In the genomic region with DNA sequence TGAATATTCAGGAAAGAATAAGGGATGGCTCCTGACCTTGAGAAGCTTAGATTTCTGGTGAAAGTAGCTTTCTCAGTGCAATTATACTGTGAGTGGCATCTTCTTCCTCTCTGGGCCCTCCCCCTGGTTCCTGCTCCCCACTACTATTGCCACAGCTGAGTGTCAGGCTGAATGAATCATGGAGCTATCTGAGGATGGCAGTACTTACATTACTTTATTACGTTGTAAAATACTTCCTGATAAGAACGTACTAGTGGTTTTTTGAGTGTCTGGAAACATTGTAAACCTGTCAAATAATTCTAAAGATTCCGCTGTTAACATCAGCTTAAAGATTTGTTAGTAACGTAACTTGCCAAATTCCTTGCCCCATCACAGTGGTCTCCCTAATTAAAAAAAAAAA, we compare ENCODE assay signal across 12 cellular contexts. TPM values are rescaled to one million over a fixed set of nuclear protein-coding genes. Genes with fewer than 3 reads are reported as not detected.
DNase-seq lines count a peak whose midpoint lies in the region; ATAC-seq and TF ChIP-seq lines count a peak whose summit lies in the region.
"Had no signal": no experiment of that assay in that cellular context is flagged by ENCODE, and none has a peak within 500 bp of the region (broad histone marks: within the 10 kb centered on the region; RNA-seq: fewer than 3 reads in every experiment).

No MANE protein-coding gene starts in this region.

- intact Hi-C loops in activated T-helper 1 cell treated with anti-CD3 and anti-CD28 coated beads, Interleukin-12 subunit alpha, Interleukin-12 subunit beta, Interleukin-2, Interleukin-4 antibody, amounts not matched to agents 30 ng/mL and 10 ng/mL and 1 ng/mL, durations not matched to agents 14 hours and 24 hours and 36 hours (cut with micrococcal nuclease): no loop called here
- intact Hi-C loops in left colon (cut with DNase I, micrococcal nuclease) (no loop called here), esophagus squamous epithelium (cut with DNase I) (no loop called here)

- no peaks in the 10 kb centered on the region for H3K9me3 ChIP-seq in esophagus squamous epithelium

- H3K9me3 Mint-ChIP-seq in activated T-helper 1 cell treated with anti-CD3 and anti-CD28 coated beads, Interleukin-12 subunit alpha, Interleukin-12 subunit beta, Interleukin-2, Interleukin-4 antibody, amounts not matched to agents 30 ng/mL and 10 ng/mL and 1 ng/mL, durations not matched to agents 14 hours and 24 hours and 36 hours: no peaks in the 10 kb centered on the region

- ATAC-seq in left colon (peak; percentile 98), HG03025 (IDR thresholded peaks at IDR 0.05; ENCODE audit: low FRiP score, unreplicated experiment) (no peak), GM18909 (IDR thresholded peaks at IDR 0.05; ENCODE audit: poor library complexity, unreplicated experiment) (no peak)
- ATAC-seq: K562 had no signal

- no peaks in the 10 kb centered on the region for H3K36me3 ChIP-seq in esophagus squamous epithelium

- no peaks in the 10 kb centered on the region for H3K27me3 ChIP-seq in esophagus squamous epithelium

- POLR2A ChIA-PET in GM10248 (lab: Yijun Ruan, JAX): interaction anchor here (0.7 kb wide), 1 partner anchor 54 kb away, joined by 3 read pairs; no protein-coding TSS in a partner anchor

- peak overlapping the region; percentile 34 for H3K27ac Mint-ChIP-seq in activated T-helper 1 cell treated with anti-CD3 and anti-CD28 coated beads, Interleukin-12 subunit alpha, Interleukin-12 subunit beta, Interleukin-2, Interleukin-4 antibody, amounts not matched to agents 30 ng/mL and 10 ng/mL and 1 ng/mL, durations not matched to agents 14 hours and 24 hours and 36 hours

- H3K4me3 Mint-ChIP-seq in activated T-helper 1 cell treated with anti-CD3 and anti-CD28 coated beads, Interleukin-12 subunit alpha, Interleukin-12 subunit beta, Interleukin-2, Interleukin-4 antibody, amounts not matched to agents 30 ng/mL and 10 ng/mL and 1 ng/mL, durations not matched to agents 14 hours and 24 hours and 36 hours: no peak overlapping the region

- TF ChIP-seq CTCF in AG10803 (conservative IDR thresholded peaks at IDR 0.05; ENCODE audit: low read length): no peak
- TF ChIP-seq CTCF in esophagus squamous epithelium (IDR thresholded peaks at IDR 0.05): no peak
- TF ChIP-seq CTCF in GM10248 (IDR thresholded peaks at IDR 0.05; ENCODE audit: control extremely low read depth, extremely low read depth, low read depth, missing control alignments): no peak

- H3K27me3 Mint-ChIP-seq in activated T-helper 1 cell treated with anti-CD3 and anti-CD28 coated beads, Interleukin-12 subunit alpha, Interleukin-12 subunit beta, Interleukin-2, Interleukin-4 antibody, amounts not matched to agents 30 ng/mL and 10 ng/mL and 1 ng/mL, durations not matched to agents 14 hours and 24 hours and 36 hours (ENCODE audit: insufficient read depth): no peaks in the 10 kb centered on the region

- CTCF ChIA-PET in GM10248 (lab: Yijun Ruan, JAX): interaction anchor here (1.3 to 2.9 kb wide), 3 partner anchors 10 to 98 kb away, joined by 5 to 12 read pairs (median 5); no protein-coding TSS in a partner anchor

- no peak overlapping the region for H3K4me3 ChIP-seq in AG10803 (ENCODE audit: low read length)
- no peak overlapping the region for H3K4me3 ChIP-seq in esophagus squamous epithelium
- H3K4me3 ChIP-seq: K562 had no signal

- H3K4me1 Mint-ChIP-seq in activated T-helper 1 cell treated with anti-CD3 and anti-CD28 coated beads, Interleukin-12 subunit alpha, Interleukin-12 subunit beta, Interleukin-2, Interleukin-4 antibody, amounts not matched to agents 30 ng/mL and 10 ng/mL and 1 ng/mL, durations not matched to agents 14 hours and 24 hours and 36 hours (ENCODE audit: low read depth): peaks cover 14% of the 10 kb centered on the region

- H3K4me1 ChIP-seq in esophagus squamous epithelium: peaks cover 9 to 69% (median 19%) of the 10 kb centered on the region in 3 donors
- H3K4me1 ChIP-seq: parathyroid adenoma had no signal

- WGBS in esophagus squamous epithelium, 2 donors: 44 to 46% methylated on average over 4 of the region's 4 CpGs

- no peaks in the 10 kb centered on the region for H3K36me3 Mint-ChIP-seq in activated T-helper 1 cell treated with anti-CD3 and anti-CD28 coated beads, Interleukin-12 subunit alpha, Interleukin-12 subunit beta, Interleukin-2, Interleukin-4 antibody, amounts not matched to agents 30 ng/mL and 10 ng/mL and 1 ng/mL, durations not matched to agents 14 hours and 24 hours and 36 hours (ENCODE audit: low read depth)

- peak; percentile 65 for DNase-seq in AG10803 (ENCODE audit: low read depth)
- peak; percentile 30 for DNase-seq in HT-29 (ENCODE audit: low spot score)
- no peak for DNase-seq in activated T-helper 1 cell treated with anti-CD3 and anti-CD28 coated beads, Interleukin-12 subunit alpha, Interleukin-12 subunit beta, Interleukin-2, Interleukin-4 antibody, amounts not matched to agents 30 ng/mL and 10 ng/mL and 1 ng/mL, durations not matched to agents 14 hours and 24 hours and 36 hours (ENCODE audit: low spot score)
- DNase-seq in left colon: no peak
- no peak for DNase-seq in esophagus squamous epithelium (lab: John Stamatoyannopoulos, UW)
- no peak for DNase-seq in GM10248 (ENCODE audit: extremely low spot score)
- DNase-seq: activated CD4-positive, alpha-beta T cell treated with anti-CD3 and anti-CD28 coated beads for 4 hours; anterior cingulate cortex had no signal

- no peak for TF ChIP-seq POLR2A in esophagus squamous epithelium (IDR thresholded peaks at IDR 0.05)

- no peak overlapping the region for H3K27ac ChIP-seq in esophagus squamous epithelium
- H3K27ac ChIP-seq: parathyroid adenoma had no signal

RNA-seq across cellular contexts. Expression of gene ARHGAP10, which starts 36.2 kb away (rescaled TPM):
- 4.3 and 9.3 TPM in 2 replicates for total RNA-seq in HT-29 (2014; rRNA removed; shearing (Covaris generic))
- total RNA-seq in activated T-helper 1 cell treated with anti-CD3 and anti-CD28 coated beads, Interleukin-12 subunit alpha, Interleukin-12 subunit beta, Interleukin-2, Interleukin-4 antibody, amounts not matched to agents 30 ng/mL and 10 ng/mL and 1 ng/mL, durations not matched to agents 14 hours and 24 hours and 36 hours: 7.4 and 8.6 TPM in 2 replicates
- total RNA-seq in left colon (10 to 100 TPM in 1 of 2 donors, 1 to 10 TPM in 1; 3.7 to 14.5 TPM), esophagus squamous epithelium (100 to 1,000 TPM in 1 of 4 donors, 10 to 100 TPM in 3; 26.5 to 117 (median 29.7) TPM)

Comparison
In these comparisons a context has a peak if more than half of its experiments do, and no peak if none do; other contexts are left out.
1. DNase-seq: peak in AG10803 (single experiment) and HT-29 (single experiment); none in activated T-helper 1 cell treated with anti-CD3 and anti-CD28 coated beads, Interleukin-12 subunit alpha, Interleukin-12 subunit beta, Interleukin-2, Interleukin-4 antibody, amounts not matched to agents 30 ng/mL and 10 ng/mL and 1 ng/mL, durations not matched to agents 14 hours and 24 hours and 36 hours (single experiment), left colon (0 of 2), esophagus squamous epithelium (single experiment) and GM10248 (single experiment).